In genomic region chr2:40357667-40358066, GRCh38 we compare ENCODE assay signal across 2 cellular contexts.
TF ChIP-seq lines count a peak whose summit lies in the region.

No MANE protein-coding gene starts in this region.

TF ChIP-seq in SK-N-SH treated with all-trans-retinoic acid at 6 μM for 48 hours, 23 proteins besides CTCF, POLR2A, EP300 and RAD21:
- TF ChIP-seq POU6F1 (CRISPR knock-in tag; IDR thresholded peaks at IDR 0.05; ENCODE audit: borderline replicate concordance, low read depth): no peak
- no peak for TF ChIP-seq TCF4 (CRISPR knock-in tag; IDR thresholded peaks at IDR 0.05; ENCODE audit: borderline replicate concordance)
- TF ChIP-seq, protein P1, sequence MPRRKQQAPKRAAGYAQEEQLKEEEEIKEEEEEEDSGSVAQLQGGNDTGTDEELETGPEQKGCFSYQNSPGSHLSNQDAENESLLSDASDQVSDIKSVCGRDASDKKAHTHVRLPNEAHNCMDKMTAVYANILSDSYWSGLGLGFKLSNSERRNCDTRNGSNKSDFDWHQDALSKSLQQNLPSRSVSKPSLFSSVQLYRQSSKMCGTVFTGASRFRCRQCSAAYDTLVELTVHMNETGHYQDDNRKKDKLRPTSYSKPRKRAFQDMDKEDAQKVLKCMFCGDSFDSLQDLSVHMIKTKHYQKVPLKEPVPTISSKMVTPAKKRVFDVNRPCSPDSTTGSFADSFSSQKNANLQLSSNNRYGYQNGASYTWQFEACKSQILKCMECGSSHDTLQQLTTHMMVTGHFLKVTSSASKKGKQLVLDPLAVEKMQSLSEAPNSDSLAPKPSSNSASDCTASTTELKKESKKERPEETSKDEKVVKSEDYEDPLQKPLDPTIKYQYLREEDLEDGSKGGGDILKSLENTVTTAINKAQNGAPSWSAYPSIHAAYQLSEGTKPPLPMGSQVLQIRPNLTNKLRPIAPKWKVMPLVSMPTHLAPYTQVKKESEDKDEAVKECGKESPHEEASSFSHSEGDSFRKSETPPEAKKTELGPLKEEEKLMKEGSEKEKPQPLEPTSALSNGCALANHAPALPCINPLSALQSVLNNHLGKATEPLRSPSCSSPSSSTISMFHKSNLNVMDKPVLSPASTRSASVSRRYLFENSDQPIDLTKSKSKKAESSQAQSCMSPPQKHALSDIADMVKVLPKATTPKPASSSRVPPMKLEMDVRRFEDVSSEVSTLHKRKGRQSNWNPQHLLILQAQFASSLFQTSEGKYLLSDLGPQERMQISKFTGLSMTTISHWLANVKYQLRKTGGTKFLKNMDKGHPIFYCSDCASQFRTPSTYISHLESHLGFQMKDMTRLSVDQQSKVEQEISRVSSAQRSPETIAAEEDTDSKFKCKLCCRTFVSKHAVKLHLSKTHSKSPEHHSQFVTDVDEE (CRISPR knock-in tag; IDR thresholded peaks at IDR 0.05): no peak
- TF ChIP-seq, protein P2, sequence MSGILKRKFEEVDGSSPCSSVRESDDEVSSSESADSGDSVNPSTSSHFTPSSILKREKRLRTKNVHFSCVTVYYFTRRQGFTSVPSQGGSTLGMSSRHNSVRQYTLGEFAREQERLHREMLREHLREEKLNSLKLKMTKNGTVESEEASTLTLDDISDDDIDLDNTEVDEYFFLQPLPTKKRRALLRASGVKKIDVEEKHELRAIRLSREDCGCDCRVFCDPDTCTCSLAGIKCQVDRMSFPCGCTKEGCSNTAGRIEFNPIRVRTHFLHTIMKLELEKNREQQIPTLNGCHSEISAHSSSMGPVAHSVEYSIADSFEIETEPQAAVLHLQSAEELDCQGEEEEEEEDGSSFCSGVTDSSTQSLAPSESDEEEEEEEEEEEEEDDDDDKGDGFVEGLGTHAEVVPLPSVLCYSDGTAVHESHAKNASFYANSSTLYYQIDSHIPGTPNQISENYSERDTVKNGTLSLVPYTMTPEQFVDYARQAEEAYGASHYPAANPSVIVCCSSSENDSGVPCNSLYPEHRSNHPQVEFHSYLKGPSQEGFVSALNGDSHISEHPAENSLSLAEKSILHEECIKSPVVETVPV (CRISPR knock-in tag; IDR thresholded peaks at IDR 0.05): no peak
- no peak for TF ChIP-seq ESRRG (CRISPR knock-in tag; IDR thresholded peaks at IDR 0.05)
- TF ChIP-seq GLIS3 (CRISPR knock-in tag; IDR thresholded peaks at IDR 0.05): no peak

TF ChIP-seq in SK-N-SH, 30 proteins besides CTCF, POLR2A, EP300 and RAD21 (continued from another document):
- no peak for TF ChIP-seq PBX3 (IDR thresholded peaks at IDR 0.05)
- TF ChIP-seq RFX5 (IDR thresholded peaks at IDR 0.05; ENCODE audit: low read length): no peak
- no peak for TF ChIP-seq FOXJ3 (CRISPR knock-in tag; IDR thresholded peaks at IDR 0.05)
- TF ChIP-seq GABPA (IDR thresholded peaks at IDR 0.05; ENCODE audit: low read depth): no peak
- TF ChIP-seq CHD2 (IDR thresholded peaks at IDR 0.05; ENCODE audit: low read length, partially characterized antibody): no peak
- TF ChIP-seq TEAD4 (IDR thresholded peaks at IDR 0.05; ENCODE audit: borderline replicate concordance, insufficient read depth): no peak
- TF ChIP-seq NFIC (IDR thresholded peaks at IDR 0.05; ENCODE audit: borderline replicate concordance): no peak
- TF ChIP-seq FOSL2 (IDR thresholded peaks at IDR 0.05; ENCODE audit: borderline replicate concordance, low read depth): no peak
- TF ChIP-seq SIN3A (IDR thresholded peaks at IDR 0.05; ENCODE audit: borderline replicate concordance, low read depth, low read length): no peak
- no peak for TF ChIP-seq NRF1 (IDR thresholded peaks at IDR 0.05; ENCODE audit: low read depth, low read length)
- TF ChIP-seq, protein P3, sequence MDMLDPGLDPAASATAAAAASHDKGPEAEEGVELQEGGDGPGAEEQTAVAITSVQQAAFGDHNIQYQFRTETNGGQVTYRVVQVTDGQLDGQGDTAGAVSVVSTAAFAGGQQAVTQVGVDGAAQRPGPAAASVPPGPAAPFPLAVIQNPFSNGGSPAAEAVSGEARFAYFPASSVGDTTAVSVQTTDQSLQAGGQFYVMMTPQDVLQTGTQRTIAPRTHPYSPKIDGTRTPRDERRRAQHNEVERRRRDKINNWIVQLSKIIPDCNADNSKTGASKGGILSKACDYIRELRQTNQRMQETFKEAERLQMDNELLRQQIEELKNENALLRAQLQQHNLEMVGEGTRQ (IDR thresholded peaks at IDR 0.05; ENCODE audit: borderline replicate concordance, low read depth, low read length): no peak
- no peak for TF ChIP-seq IRF3 (IDR thresholded peaks at IDR 0.05; ENCODE audit: low read depth, low read length)
- TF ChIP-seq, protein P4, sequence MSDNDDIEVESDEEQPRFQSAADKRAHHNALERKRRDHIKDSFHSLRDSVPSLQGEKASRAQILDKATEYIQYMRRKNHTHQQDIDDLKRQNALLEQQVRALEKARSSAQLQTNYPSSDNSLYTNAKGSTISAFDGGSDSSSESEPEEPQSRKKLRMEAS (IDR thresholded peaks at IDR 0.05; ENCODE audit: low read depth): no peak
- TF ChIP-seq POLR2AphosphoS5 (IDR thresholded peaks at IDR 0.05; ENCODE audit: low read depth, low read length): no peak
- no peak for TF ChIP-seq RCOR1 (IDR thresholded peaks at IDR 0.05; ENCODE audit: low read length)
- TF ChIP-seq MXI1 (IDR thresholded peaks at IDR 0.05; ENCODE audit: low read depth, low read length): no peak
